In genomic region chr11:78192911-78193341, GRCh38 we compare ENCODE assay signal across 10 cellular contexts. TPM values are rescaled to one million over a fixed set of nuclear protein-coding genes. Genes with fewer than 3 reads are reported as not detected.
DNase-seq lines count a peak whose midpoint lies in the region; ATAC-seq and TF ChIP-seq lines count a peak whose summit lies in the region.
"Had no signal": no experiment of that assay in that cellular context is flagged by ENCODE, and none has a peak within 500 bp of the region (broad histone marks: within the 10 kb centered on the region; RNA-seq: fewer than 3 reads in every experiment).

No MANE protein-coding gene starts in this region.

- peak; percentile 25 for DNase-seq in natural killer cell treated with Interleukin-12 subunit alpha and Interleukin-12 subunit beta and Interleukin-15 and Interleukin-18, amount 100 ng/mL, for 72 hours (ENCODE audit: low spot score)
- no peak for DNase-seq in natural killer cell
- DNase-seq in activated CD8-positive, alpha-beta T cell treated with anti-CD3 and anti-CD28 coated beads for 36 hours = peak; percentile 56
- peak; percentile 18 for DNase-seq in fibroblast of the conjunctiva (ENCODE audit: low read depth)
- peak; percentile 54 to 70 for DNase-seq in aorta
- no peak for DNase-seq in AG08396 (ENCODE audit: low spot score)
- DNase-seq in NCI-H1092 treated with DMSO at 0.1 percent for 48 hours (lab: John Stamatoyannopoulos, UW) = no peak

- H3K36me3 Mint-ChIP-seq in natural killer cell treated with Interleukin-12 subunit alpha and Interleukin-12 subunit beta and Interleukin-15 and Interleukin-18, amount 100 ng/mL, for 72 hours = no peaks in the 10 kb centered on the region
- H3K36me3 Mint-ChIP-seq in natural killer cell = no peaks in the 10 kb centered on the region
- H3K36me3 Mint-ChIP-seq in activated CD8-positive, alpha-beta T cell treated with anti-CD3 and anti-CD28 coated beads for 36 hours (ENCODE audit: low read depth) = peaks cover 1% of the 10 kb centered on the region

- no peaks in the 10 kb centered on the region for H3K9me3 Mint-ChIP-seq in natural killer cell treated with Interleukin-12 subunit alpha and Interleukin-12 subunit beta and Interleukin-15 and Interleukin-18, amount 100 ng/mL, for 72 hours
- H3K9me3 Mint-ChIP-seq in natural killer cell = no peaks in the 10 kb centered on the region
- H3K9me3 Mint-ChIP-seq in activated CD8-positive, alpha-beta T cell treated with anti-CD3 and anti-CD28 coated beads for 36 hours = no peaks in the 10 kb centered on the region

- no peaks in the 10 kb centered on the region for H3K27me3 Mint-ChIP-seq in natural killer cell treated with Interleukin-12 subunit alpha and Interleukin-12 subunit beta and Interleukin-15 and Interleukin-18, amount 100 ng/mL, for 72 hours
- H3K27me3 Mint-ChIP-seq in natural killer cell (ENCODE audit: low read depth in 2 of 2) = no peaks in the 10 kb centered on the region
- H3K27me3 Mint-ChIP-seq in activated CD8-positive, alpha-beta T cell treated with anti-CD3 and anti-CD28 coated beads for 36 hours = no peaks in the 10 kb centered on the region

- peak overlapping the region in 1 of 2 donors; percentile 66 for H3K27ac ChIP-seq in aorta (ENCODE audit: low read depth in 1 of 2, low read length in 2 of 2)

- H3K9me3 ChIP-seq in aorta (ENCODE audit: control insufficient read depth, low read length) = no peaks in the 10 kb centered on the region

- POLR2A ChIA-PET in activated CD8-positive, alpha-beta T cell treated with anti-CD3 and anti-CD28 coated beads for 36 hours (lab: Charles Lee) = interaction anchor here (0.9 kb wide), 1 partner anchor 10 kb away, joined by 3 read pairs; no protein-coding TSS in a partner anchor

- intact Hi-C loops in natural killer cell (cut with micrococcal nuclease) = no loop called here
- intact Hi-C loops in activated CD8-positive, alpha-beta T cell treated with anti-CD3 and anti-CD28 coated beads for 36 hours (cut with micrococcal nuclease) = no loop called here
- intact Hi-C loops in aorta (cut with DNase I) = loop anchor here (5.0 kb wide), 2 partner anchors 46 to 224 kb away; partner anchors contain the start of gene GAB2 (in 1 of the 2)

- no peak for TF ChIP-seq CTCF in natural killer cell (IDR thresholded peaks at IDR 0.05)
- TF ChIP-seq CTCF in activated CD8-positive, alpha-beta T cell treated with anti-CD3 and anti-CD28 coated beads for 36 hours (IDR thresholded peaks at IDR 0.05) = no peak

- WGBS in aorta, 2 donors = 14 to 23% methylated on average over 3 of the region's 3 CpGs

- no peak overlapping the region for H3K4me3 ChIP-seq in aorta (ENCODE audit: low read length in 2 of 2)

- no peaks in the 10 kb centered on the region for H3K36me3 ChIP-seq in aorta (ENCODE audit: control insufficient read depth in 1 of 2, insufficient read depth in 2 of 2, low read length in 1 of 2)

- no peak for ATAC-seq in natural killer cell treated with Interleukin-12 subunit alpha and Interleukin-12 subunit beta and Interleukin-15 and Interleukin-18, amount 100 ng/mL, for 72 hours
- no peak for ATAC-seq in natural killer cell
- no peak for ATAC-seq in activated CD8-positive, alpha-beta T cell treated with anti-CD3 and anti-CD28 coated beads for 36 hours
- no peak for ATAC-seq in aorta (ENCODE audit: low FRiP score)
- no peak for ATAC-seq in HG02798 (IDR thresholded peaks at IDR 0.05; ENCODE audit: poor library complexity, unreplicated experiment)
- ATAC-seq: SK-N-SH treated with all-trans-retinoic acid at 6 μM for 48 hours had no signal

- no peaks in the 10 kb centered on the region for H3K27me3 ChIP-seq in aorta (ENCODE audit: control insufficient read depth in 1 of 2, insufficient read depth in 2 of 2, low read length in 1 of 2)
- H3K27me3 ChIP-seq: dorsolateral prefrontal cortex had no signal

- H3K4me1 Mint-ChIP-seq in natural killer cell treated with Interleukin-12 subunit alpha and Interleukin-12 subunit beta and Interleukin-15 and Interleukin-18, amount 100 ng/mL, for 72 hours (ENCODE audit: low read depth in 2 of 2) = peaks cover 30 to 31% of the 10 kb centered on the region in 2 donors
- H3K4me1 Mint-ChIP-seq in natural killer cell = peaks cover 14 to 35% of the 10 kb centered on the region in 2 donors
- H3K4me1 Mint-ChIP-seq in activated CD8-positive, alpha-beta T cell treated with anti-CD3 and anti-CD28 coated beads for 36 hours (ENCODE audit: low read depth) = peaks cover 35% of the 10 kb centered on the region

- H3K4me3 Mint-ChIP-seq in natural killer cell treated with Interleukin-12 subunit alpha and Interleukin-12 subunit beta and Interleukin-15 and Interleukin-18, amount 100 ng/mL, for 72 hours = no peak overlapping the region
- no peak overlapping the region for H3K4me3 Mint-ChIP-seq in natural killer cell
- H3K4me3 Mint-ChIP-seq in activated CD8-positive, alpha-beta T cell treated with anti-CD3 and anti-CD28 coated beads for 36 hours = no peak overlapping the region

- H3K4me1 ChIP-seq in aorta (ENCODE audit: control insufficient read depth in 1 of 2, insufficient read depth in 2 of 2, low read length in 2 of 2) = peaks cover 0 to 5% of the 10 kb centered on the region in 2 donors

- CTCF ChIA-PET in activated CD8-positive, alpha-beta T cell treated with anti-CD3 and anti-CD28 coated beads for 36 hours (lab: Charles Lee) = interaction anchor here (1.7 kb wide), 1 partner anchor 10 kb away, joined by 6 read pairs; no protein-coding TSS in a partner anchor

- H3K27ac Mint-ChIP-seq in natural killer cell treated with Interleukin-12 subunit alpha and Interleukin-12 subunit beta and Interleukin-15 and Interleukin-18, amount 100 ng/mL, for 72 hours = no peak overlapping the region
- no peak overlapping the region for H3K27ac Mint-ChIP-seq in natural killer cell
- peak overlapping the region; percentile 84 for H3K27ac Mint-ChIP-seq in activated CD8-positive, alpha-beta T cell treated with anti-CD3 and anti-CD28 coated beads for 36 hours

RNA-seq across cellular contexts. Expression of gene USP35, which starts 4.2 kb away (rescaled TPM):
- 1 to 10 TPM; 7.2 to 7.9 TPM for total RNA-seq in natural killer cell treated with Interleukin-12 subunit alpha and Interleukin-12 subunit beta and Interleukin-15 and Interleukin-18, amount 100 ng/mL, for 72 hours
- total RNA-seq in natural killer cell (1 to 10 TPM; 6.1 to 8.5 (median 8.1) TPM), aorta (10 to 100 TPM; 26.8 to 28.0 TPM)
- total RNA-seq in activated CD8-positive, alpha-beta T cell treated with anti-CD3 and anti-CD28 coated beads for 36 hours = 1 to 10 TPM; 6.8 to 7.7 TPM
- polyA plus RNA-seq in aorta = 10 to 100 TPM in 1 of 2 donors, 1 to 10 TPM in 1; 3.0 to 18.7 TPM

RNA-seq across cellular contexts. Expression of gene KCTD21, which starts 4.5 kb away (rescaled TPM):
- total RNA-seq in natural killer cell treated with Interleukin-12 subunit alpha and Interleukin-12 subunit beta and Interleukin-15 and Interleukin-18, amount 100 ng/mL, for 72 hours = 1 to 10 TPM; 3.6 to 9.4 TPM
- 1 to 10 TPM; 1.7 to 2.7 (median 2.2) TPM for total RNA-seq in natural killer cell
- 1 to 10 TPM; 4.1 to 5.2 TPM for total RNA-seq in activated CD8-positive, alpha-beta T cell treated with anti-CD3 and anti-CD28 coated beads for 36 hours
- 10 to 100 TPM; 14.0 to 16.1 TPM for total RNA-seq in aorta
- 1 to 10 TPM; 4.8 to 7.5 TPM for polyA plus RNA-seq in aorta

RNA-seq across cellular contexts. Expression of gene ALG8, which starts 53.5 kb away (rescaled TPM):
- 10 to 100 TPM; 52.3 to 87.2 TPM for total RNA-seq in natural killer cell treated with Interleukin-12 subunit alpha and Interleukin-12 subunit beta and Interleukin-15 and Interleukin-18, amount 100 ng/mL, for 72 hours
- total RNA-seq in natural killer cell = 10 to 100 TPM; 19.2 to 20.1 (median 19.8) TPM
- total RNA-seq in activated CD8-positive, alpha-beta T cell treated with anti-CD3 and anti-CD28 coated beads for 36 hours = 10 to 100 TPM; 45.5 to 47.7 TPM
- 10 to 100 TPM; 22.2 to 23.6 TPM for total RNA-seq in aorta
- 10 to 100 TPM; 18.0 to 24.2 TPM for polyA plus RNA-seq in aorta

Comparison
In these comparisons a context has a peak if more than half of its experiments do, and no peak if none do; other contexts are left out.
1. DNase-seq: peak in natural killer cell treated with Interleukin-12 subunit alpha and Interleukin-12 subunit beta and Interleukin-15 and Interleukin-18, amount 100 ng/mL, for 72 hours (single experiment), activated CD8-positive, alpha-beta T cell treated with anti-CD3 and anti-CD28 coated beads for 36 hours (single experiment), fibroblast of the conjunctiva (single experiment) and aorta (2 of 2); none in natural killer cell (single experiment), AG08396 (single experiment) and NCI-H1092 treated with DMSO at 0.1 percent for 48 hours (single experiment).
2. intact Hi-C loops: an anchor here in aorta (5.0 kb wide); none called in natural killer cell and activated CD8-positive, alpha-beta T cell treated with anti-CD3 and anti-CD28 coated beads for 36 hours.